19 cellular contexts compared by ENCODE assay signal in the genomic region with DNA sequence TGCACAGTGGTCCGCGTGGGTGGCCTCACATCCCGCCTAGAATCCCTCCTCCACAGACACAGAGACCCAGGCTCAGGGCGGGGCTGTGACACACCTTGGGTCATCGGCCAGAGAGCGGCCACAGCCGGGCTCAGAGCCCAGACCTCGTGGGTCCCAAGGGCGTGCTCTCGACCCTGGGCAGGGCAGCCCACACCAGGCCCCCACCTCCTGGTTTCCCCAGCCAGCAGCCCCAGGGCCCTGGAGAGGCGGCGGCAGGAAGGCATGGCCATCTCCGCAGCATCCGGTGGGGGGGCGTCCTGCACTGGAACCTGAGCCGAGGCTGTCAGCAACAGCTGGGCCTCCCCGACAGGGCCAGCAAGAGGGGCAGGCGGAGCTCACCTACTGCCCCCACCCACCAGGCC. TPM values are rescaled to one million over a fixed set of nuclear protein-coding genes. Genes with fewer than 3 reads are reported as not detected.
DNase-seq lines count a peak whose midpoint lies in the region; TF ChIP-seq lines count a peak whose summit lies in the region.
"Had no signal": no experiment of that assay in that cellular context is flagged by ENCODE, and none has a peak within 500 bp of the region (broad histone marks: within the 10 kb centered on the region; RNA-seq: fewer than 3 reads in every experiment).

No MANE protein-coding gene starts in this region.

- no peak overlapping the region for H3K4me3 Mint-ChIP-seq in endodermal cell
- no peak overlapping the region for H3K4me3 Mint-ChIP-seq in activated naive CD4-positive, alpha-beta T cell treated with anti-CD3 and anti-CD28 coated beads, Interleukin-2, amount 10 ng/mL, durations not matched to agents 7 days and 5 days

- H4K20me1 ChIP-seq in mammary epithelial cell (ENCODE audit: insufficient read depth, low read length): peaks cover 2% of the 10 kb centered on the region

- H3K27me3 ChIP-seq in MG63 (no peaks in the 10 kb centered on the region), endodermal cell (ENCODE audit: control insufficient read depth, insufficient read depth, low read length, poor library complexity, severe bottlenecking) (no peaks in the 10 kb centered on the region), stomach (no peaks in the 10 kb centered on the region), mammary epithelial cell (ENCODE audit: insufficient read depth, low read length) (no peaks in the 10 kb centered on the region)
- H3K27me3 ChIP-seq: sigmoid colon, SJSA1 had no signal

- H3K4me1 ChIP-seq in endodermal cell (ENCODE audit: control insufficient read depth, insufficient read depth, low read length) (no peaks in the 10 kb centered on the region), stomach (no peaks in the 10 kb centered on the region), mammary epithelial cell (ENCODE audit: insufficient read depth, low read length) (no peaks in the 10 kb centered on the region)
- H3K4me1 ChIP-seq: HAP-1, sigmoid colon, SJSA1 had no signal

- TF ChIP-seq CTCF in endodermal cell (conservative IDR thresholded peaks at IDR 0.05): no peak
- TF ChIP-seq CTCF in stomach (IDR thresholded peaks at IDR 0.05): no peak
- TF ChIP-seq CTCF in GM20000 (IDR thresholded peaks at IDR 0.05; ENCODE audit: extremely low read depth, missing control alignments): no peak
- no peak for TF ChIP-seq CTCF in mammary epithelial cell (conservative IDR thresholded peaks at IDR 0.05 in 1 of 2, IDR thresholded peaks at IDR 0.05 in 1 of 2; ENCODE audit: extremely low read depth in 1 of 2, insufficient read depth in 1 of 2, low read depth in 1 of 2, low read length in 2 of 2)

- no peak overlapping the region for H3K27ac Mint-ChIP-seq in endodermal cell
- no peak overlapping the region for H3K27ac Mint-ChIP-seq in activated naive CD4-positive, alpha-beta T cell treated with anti-CD3 and anti-CD28 coated beads, Interleukin-2, amount 10 ng/mL, durations not matched to agents 7 days and 5 days

- WGBS in endodermal cell (ENCODE audit: insufficient coverage in 1 of 2, insufficient read length in 1 of 2), 2 experiments: 94 to 100% methylated on average over 3 to 18 of the region's 18 CpGs
- WGBS in stomach, 5 donors: 60 to 76% (median 63%) methylated on average over 2 to 18 of the region's 18 CpGs
- WGBS in mammary epithelial cell (ENCODE audit: low coverage, missing lambda C conversion rate): 65% methylated on average over 6 of the region's 18 CpGs

- H3K9me3 Mint-ChIP-seq in endodermal cell: no peaks in the 10 kb centered on the region
- no peaks in the 10 kb centered on the region for H3K9me3 Mint-ChIP-seq in activated naive CD4-positive, alpha-beta T cell treated with anti-CD3 and anti-CD28 coated beads, Interleukin-2, amount 10 ng/mL, durations not matched to agents 7 days and 5 days

- no peak overlapping the region for H2AFZ ChIP-seq in mammary epithelial cell (ENCODE audit: low read depth, low read length)

- dilution Hi-C loops in mammary epithelial cell (cut with HindIII; ENCODE audit: low sequenced_read_pairs): no loop called here

- H3K4me1 Mint-ChIP-seq in endodermal cell: no peaks in the 10 kb centered on the region
- no peaks in the 10 kb centered on the region for H3K4me1 Mint-ChIP-seq in activated naive CD4-positive, alpha-beta T cell treated with anti-CD3 and anti-CD28 coated beads, Interleukin-2, amount 10 ng/mL, durations not matched to agents 7 days and 5 days

- CTCF ChIA-PET in activated naive CD4-positive, alpha-beta T cell treated with anti-CD3 and anti-CD28 coated beads, Interleukin-2, amount 10 ng/mL, durations not matched to agents 7 days and 5 days (lab: Charles Lee): interaction anchor here (0.7 kb wide), 1 partner anchor 63 kb away, joined by 3 read pairs; no protein-coding TSS in a partner anchor
- CTCF ChIA-PET in mammary epithelial cell (lab: Charles Lee; ENCODE audit: low non-redundant PET): no interaction called here

- peaks cover 17% of the 10 kb centered on the region for H3K79me2 ChIP-seq in mammary epithelial cell (ENCODE audit: insufficient read depth, low read length)

- intact Hi-C loops in stomach (cut with DNase I; ENCODE audit: low total_unique reads): no loop called here
- intact Hi-C loops in mammary epithelial cell (cut with micrococcal nuclease): no loop called here

- H3K27me3 Mint-ChIP-seq in endodermal cell (ENCODE audit: insufficient read depth): no peaks in the 10 kb centered on the region
- peaks cover 4% of the 10 kb centered on the region for H3K27me3 Mint-ChIP-seq in activated naive CD4-positive, alpha-beta T cell treated with anti-CD3 and anti-CD28 coated beads, Interleukin-2, amount 10 ng/mL, durations not matched to agents 7 days and 5 days

- DNase-seq in MG63: peak; percentile 13
- DNase-seq in endodermal cell: peak; percentile 38
- DNase-seq in left kidney (ENCODE audit: low read depth, low spot score): peak; percentile 83
- no peak for DNase-seq in stomach
- DNase-seq in GM20000 (ENCODE audit: low spot score): no peak
- DNase-seq in activated naive CD4-positive, alpha-beta T cell treated with anti-CD3 and anti-CD28 coated beads, Interleukin-2, amount 10 ng/mL, durations not matched to agents 7 days and 5 days: no peak
- no peak for DNase-seq in mammary epithelial cell
- DNase-seq: activated effector memory CD4-positive, alpha-beta T cell treated with Interleukin-2 at 50 U/mL for 16 hours; amniotic stem cell; central memory CD4-positive, alpha-beta T cell; effector CD4-positive, alpha-beta T cell; esophagus squamous epithelium; NCI-H2081 treated with DMSO at 0.1 percent for 48 hours; NCI-H524; sigmoid colon; stimulated activated CD4-positive, alpha-beta T cell treated with anti-CD3 and anti-CD28 coated beads, Interleukin-2, amount 100 ng/mL, for 48 hours had no signal

- H3K36me3 ChIP-seq in MG63: no peaks in the 10 kb centered on the region
- no peaks in the 10 kb centered on the region for H3K36me3 ChIP-seq in endodermal cell (ENCODE audit: control insufficient read depth, insufficient read depth, low read length)
- peaks cover 0 to 16% (median 10%) of the 10 kb centered on the region in 4 donors for H3K36me3 ChIP-seq in stomach
- peaks cover 3% of the 10 kb centered on the region for H3K36me3 ChIP-seq in mammary epithelial cell (ENCODE audit: insufficient read depth, low read length)
- H3K36me3 ChIP-seq: sigmoid colon had no signal

- H3K9me3 ChIP-seq in MG63 (no peaks in the 10 kb centered on the region), endodermal cell (ENCODE audit: control insufficient read depth, low read length) (no peaks in the 10 kb centered on the region), stomach (no peaks in the 10 kb centered on the region), mammary epithelial cell (replicated peaks; ENCODE audit: insufficient read depth, low read length) (no peaks in the 10 kb centered on the region)
- H3K9me3 ChIP-seq: esophagus squamous epithelium, HAP-1, mucosa of descending colon, sigmoid colon, SJSA1 had no signal

- no peak for TF ChIP-seq EP300 in stomach (IDR thresholded peaks at IDR 0.05)

- TF ChIP-seq POLR2A in stomach (IDR thresholded peaks at IDR 0.05): no peak

- H3K36me3 Mint-ChIP-seq in endodermal cell (ENCODE audit: low read depth): no peaks in the 10 kb centered on the region
- H3K36me3 Mint-ChIP-seq in activated naive CD4-positive, alpha-beta T cell treated with anti-CD3 and anti-CD28 coated beads, Interleukin-2, amount 10 ng/mL, durations not matched to agents 7 days and 5 days: no peaks in the 10 kb centered on the region

- H3K4me2 ChIP-seq in mammary epithelial cell (ENCODE audit: insufficient read depth, low read depth, low read length): no peak overlapping the region

- no TSS peak for BruUV-seq in mammary epithelial cell (replicated peaks; lab: Mats Ljungman, UMichigan)

- H3K9ac ChIP-seq in endodermal cell (ENCODE audit: extremely low read depth, low read length, poor library complexity, severe bottlenecking) (no peak overlapping the region), mammary epithelial cell (ENCODE audit: insufficient read depth, low read length) (no peak overlapping the region)

- in situ Hi-C loops in mammary epithelial cell (cut with MboI; ENCODE audit: low sequenced_read_pairs in 2 of 2): no loop called here

- H3K27ac ChIP-seq in endodermal cell (ENCODE audit: low read depth, low read length): no peak overlapping the region
- H3K27ac ChIP-seq in stomach: peak overlapping the region in 3 of 5 donors; percentile 16 to 46 (median 29)
- H3K27ac ChIP-seq in mammary epithelial cell (ENCODE audit: insufficient read depth, low read depth, low read length): no peak overlapping the region
- H3K27ac ChIP-seq: SJSA1 had no signal

- H3K4me3 ChIP-seq in MG63 (no peak overlapping the region), endodermal cell (ENCODE audit: low read length) (no peak overlapping the region), stomach (no peak overlapping the region), mammary epithelial cell (replicated peaks in 1 of 3; ENCODE audit: insufficient read depth in 1 of 3, low read depth in 2 of 3, low read length in 3 of 3) (no peak overlapping the region)
- H3K4me3 ChIP-seq: esophagus squamous epithelium, HAP-1, mucosa of descending colon, sigmoid colon, SJSA1 had no signal

RNA-seq across cellular contexts. Expression of a gene that starts 15.2 kb away (rescaled TPM):
- total RNA-seq in MG63 (2014; rRNA removed; shearing (Covaris generic); ENCODE audit: low replicate concordance): 3.1 and 12.4 TPM in 2 replicates
- total RNA-seq in endodermal cell (1 to 10 TPM; 6.4 TPM), stomach (100 to 1,000 TPM in 1 of 5 donors, 10 to 100 TPM in 3, 1 to 10 TPM in 1; 8.0 to 117 (median 18.7) TPM), mammary epithelial cell (100 to 1,000 TPM in 1 of 2 donors, 10 to 100 TPM in 1; 75.2 to 124 TPM)
- polyA plus RNA-seq in endodermal cell (2013, experiment 1 of 2): 9.1 TPM
- polyA plus RNA-seq in endodermal cell (2013, experiment 2 of 2): 5.2 TPM
- polyA plus RNA-seq in stomach (10 to 100 TPM in 1 of 3 donors, 1 to 10 TPM in 2; 6.0 to 27.2 (median 7.5) TPM), mammary epithelial cell (42.6 TPM)
- 67.1 TPM for polyA minus RNA-seq in mammary epithelial cell

RNA-seq across cellular contexts. Expression of a gene that starts 27.8 kb away (rescaled TPM):
- 10.0 and 18.7 TPM in 2 replicates for total RNA-seq in MG63 (2014; rRNA removed; shearing (Covaris generic); ENCODE audit: low replicate concordance)
- total RNA-seq in endodermal cell: 10 to 100 TPM; 43.4 to 59.5 TPM
- 20.9 TPM for polyA plus RNA-seq in endodermal cell (2013, experiment 1 of 2)
- polyA plus RNA-seq in endodermal cell (2013, experiment 2 of 2): 20.4 TPM
- total RNA-seq in stomach: 10 to 100 TPM in 4 of 5 donors, not detected in 1; 15.2 to 62.6 (median 18.4) TPM
- polyA plus RNA-seq in stomach: 10 to 100 TPM; 26.6 to 51.7 (median 30.7) TPM
- total RNA-seq in mammary epithelial cell: 10 to 100 TPM; 32.0 to 41.9 TPM
- polyA plus RNA-seq in mammary epithelial cell: 19.8 TPM
- polyA minus RNA-seq in mammary epithelial cell: 23.2 TPM

Comparison
In these comparisons a context has a peak if more than half of its experiments do, and no peak if none do; other contexts are left out.
1. DNase-seq: peak in MG63 (single experiment), endodermal cell (single experiment) and left kidney (single experiment); none in stomach (single experiment), GM20000 (single experiment), activated naive CD4-positive, alpha-beta T cell treated with anti-CD3 and anti-CD28 coated beads, Interleukin-2, amount 10 ng/mL, durations not matched to agents 7 days and 5 days (single experiment) and mammary epithelial cell (single experiment).
2. H3K27ac ChIP-seq: peak in stomach (3 of 5); none in endodermal cell (single experiment) and mammary epithelial cell (single experiment).